In the genomic region with DNA sequence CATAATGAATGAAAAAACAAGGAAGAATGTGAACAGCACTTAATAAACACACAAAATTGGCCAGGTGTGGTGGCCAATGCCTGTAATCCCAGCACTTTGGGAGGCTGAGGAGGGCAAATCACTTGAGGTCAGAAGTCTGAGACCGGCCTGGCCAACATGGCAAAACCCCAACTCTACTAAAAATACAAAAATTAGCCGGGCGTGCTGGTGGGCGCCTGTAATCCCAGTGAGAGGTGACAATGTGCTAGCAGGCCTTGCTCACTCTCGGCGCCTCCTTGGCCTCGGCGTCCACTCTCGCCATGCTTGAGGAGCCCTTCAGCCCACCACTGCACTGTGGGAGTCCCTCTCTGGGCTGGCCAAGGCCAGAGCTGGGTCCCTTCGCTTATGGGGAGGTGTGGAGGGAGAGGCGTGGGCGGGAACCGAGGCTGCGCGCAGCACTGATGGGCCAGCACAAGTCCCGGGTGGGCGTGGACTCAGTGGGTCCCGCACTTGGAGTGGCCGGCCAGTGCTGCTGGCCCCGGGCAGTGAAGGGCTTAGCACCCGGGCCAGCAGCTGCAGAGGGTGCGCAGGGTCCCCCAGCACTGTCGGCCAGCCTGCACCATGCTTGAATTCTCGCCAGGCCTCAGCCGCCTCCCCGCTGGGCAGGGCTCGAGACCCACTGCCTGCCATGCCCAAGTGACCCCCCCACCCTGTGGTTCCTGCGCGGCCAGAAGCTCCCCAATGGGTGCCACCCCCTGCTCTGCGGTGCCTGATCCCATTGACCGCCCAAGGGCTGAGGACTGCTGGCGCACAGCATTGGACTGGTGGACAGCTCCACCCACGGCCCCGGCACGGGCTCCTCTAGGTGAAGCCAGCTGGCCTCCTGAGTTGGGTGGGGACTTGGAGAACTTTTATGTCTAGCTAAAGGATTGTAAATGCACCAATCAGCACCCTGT, we compare ENCODE assay signal across 21 cellular contexts. TPM values are rescaled to one million over a fixed set of nuclear protein-coding genes. Genes with fewer than 3 reads are reported as not detected.
DNase-seq lines count a peak whose midpoint lies in the region; ATAC-seq and TF ChIP-seq lines count a peak whose summit lies in the region.
"Had no signal": no experiment of that assay in that cellular context is flagged by ENCODE, and none has a peak within 500 bp of the region (broad histone marks: within the 10 kb centered on the region; RNA-seq: fewer than 3 reads in every experiment).

No MANE protein-coding gene starts in this region.

- DNase-seq in Right ventricle myocardium inferior (ENCODE audit: missing footprints) (no peak), left cardiac atrium (no peak), chondrocyte (ENCODE audit: low spot score) (peak; percentile 88), osteoblast (ENCODE audit: insufficient read length, low spot score, missing footprints) (peak; percentile 29), aorta (no peak), hepatocyte (ENCODE audit: low spot score) (no peak)
- no peak for DNase-seq in activated CD8-positive, alpha-beta T cell treated with anti-CD3 and anti-CD28 coated beads for 36 hours
- no peak for DNase-seq in activated CD4-positive, alpha-beta T cell treated with anti-CD3 and anti-CD28 coated beads, Interleukin-2, amount 50 U/mL, for 4 hours
- DNase-seq: Caco-2; CD4-positive, CD25-positive, alpha-beta regulatory T cell; CD8-positive, alpha-beta T cell; DMS153; DND-41; HFFc6 had no signal

- H3K36me3 ChIP-seq in osteoblast (ENCODE audit: insufficient read depth, low read length) (no peaks in the 10 kb centered on the region), aorta (ENCODE audit: control insufficient read depth in 1 of 2, insufficient read depth in 2 of 2, low read length in 1 of 2) (no peaks in the 10 kb centered on the region), hepatocyte (replicated peaks; ENCODE audit: insufficient read depth, low read depth) (no peaks in the 10 kb centered on the region)
- H3K36me3 ChIP-seq: BLaER1, HAP-1 had no signal

- H2AFZ ChIP-seq in osteoblast (ENCODE audit: low read length) (no peak overlapping the region), hepatocyte (no peak overlapping the region)
- H2AFZ ChIP-seq: GM23338 had no signal

- no peak overlapping the region for H3K4me3 Mint-ChIP-seq in chondrocyte (ENCODE audit: unreplicated experiment)
- H3K4me3 Mint-ChIP-seq in activated CD8-positive, alpha-beta T cell treated with anti-CD3 and anti-CD28 coated beads for 36 hours: no peak overlapping the region
- H3K4me3 Mint-ChIP-seq: B cell; CD4-positive, CD25-positive, alpha-beta regulatory T cell; CD8-positive, alpha-beta T cell; GM23338; HFFc6 had no signal

- H3K4me3 ChIP-seq in osteoblast (ENCODE audit: insufficient read depth, low read length) (no peak overlapping the region), aorta (ENCODE audit: low read length in 2 of 2) (no peak overlapping the region), hepatocyte (no peak overlapping the region)
- H3K4me3 ChIP-seq: BLaER1, GM12878, GM23338, HAP-1 had no signal

- H3K9me3 Mint-ChIP-seq in chondrocyte (ENCODE audit: low read depth): no peaks in the 10 kb centered on the region
- H3K9me3 Mint-ChIP-seq in activated CD8-positive, alpha-beta T cell treated with anti-CD3 and anti-CD28 coated beads for 36 hours: no peaks in the 10 kb centered on the region
- H3K9me3 Mint-ChIP-seq: CD4-positive, CD25-positive, alpha-beta regulatory T cell; CD8-positive, alpha-beta T cell; HFFc6 had no signal

- ATAC-seq in Right ventricle myocardium inferior: peak; percentile 26
- no peak for ATAC-seq in left cardiac atrium
- peak; percentile 50 for ATAC-seq in aorta (ENCODE audit: low FRiP score)
- ATAC-seq in activated CD8-positive, alpha-beta T cell treated with anti-CD3 and anti-CD28 coated beads for 36 hours: no peak
- ATAC-seq: CD8-positive, alpha-beta T cell; GM12878; GM23338 had no signal

- H3K79me2 ChIP-seq in osteoblast (ENCODE audit: insufficient read depth, low read length) (no peaks in the 10 kb centered on the region), hepatocyte (no peaks in the 10 kb centered on the region)

- no peaks in the 10 kb centered on the region for H3K27me3 Mint-ChIP-seq in chondrocyte (ENCODE audit: low read depth)
- peaks cover 1% of the 10 kb centered on the region for H3K27me3 Mint-ChIP-seq in activated CD8-positive, alpha-beta T cell treated with anti-CD3 and anti-CD28 coated beads for 36 hours
- H3K27me3 Mint-ChIP-seq: CD4-positive, CD25-positive, alpha-beta regulatory T cell had no signal

- H3K27ac Mint-ChIP-seq in chondrocyte (ENCODE audit: unreplicated experiment): no peak overlapping the region
- no peak overlapping the region for H3K27ac Mint-ChIP-seq in activated CD8-positive, alpha-beta T cell treated with anti-CD3 and anti-CD28 coated beads for 36 hours
- H3K27ac Mint-ChIP-seq: B cell; CD4-positive, CD25-positive, alpha-beta regulatory T cell; CD8-positive, alpha-beta T cell; GM23338; HFFc6 had no signal

- H3K27me3 ChIP-seq in osteoblast (ENCODE audit: insufficient read depth, low read length) (no peaks in the 10 kb centered on the region), aorta (ENCODE audit: control insufficient read depth in 1 of 2, insufficient read depth in 2 of 2, low read length in 1 of 2) (no peaks in the 10 kb centered on the region), hepatocyte (no peaks in the 10 kb centered on the region)
- H3K27me3 ChIP-seq: BLaER1 had no signal

- H3K27ac ChIP-seq in osteoblast (ENCODE audit: low read depth, low read length): no peak overlapping the region
- no peak overlapping the region for H3K27ac ChIP-seq in aorta (ENCODE audit: low read depth in 1 of 2, low read length in 2 of 2)
- no peak overlapping the region for H3K27ac ChIP-seq in hepatocyte
- H3K27ac ChIP-seq: 22Rv1, BLaER1, C4-2B had no signal

- no peak for TF ChIP-seq CTCF in chondrocyte (IDR thresholded peaks at IDR 0.05)
- TF ChIP-seq CTCF in osteoblast (IDR thresholded peaks at IDR 0.05; ENCODE audit: extremely low read depth, low read depth, low read length): no peak
- no peak for TF ChIP-seq CTCF in activated CD8-positive, alpha-beta T cell treated with anti-CD3 and anti-CD28 coated beads for 36 hours (IDR thresholded peaks at IDR 0.05)
- TF ChIP-seq CTCF in hepatocyte (IDR thresholded peaks at IDR 0.05; ENCODE audit: poor library complexity): no peak

- H3K9me3 ChIP-seq in osteoblast (ENCODE audit: low read depth, low read length) (no peaks in the 10 kb centered on the region), aorta (ENCODE audit: control insufficient read depth, low read length) (peaks cover 2% of the 10 kb centered on the region), hepatocyte (ENCODE audit: low read depth) (no peaks in the 10 kb centered on the region)
- H3K9me3 ChIP-seq: Caco-2, HAP-1 had no signal

- intact Hi-C loops in Right ventricle myocardium inferior (cut with DNase I): no loop called here
- intact Hi-C loops in left cardiac atrium (cut with DNase I): no loop called here
- intact Hi-C loops in aorta (cut with DNase I): no loop called here
- intact Hi-C loops in activated CD8-positive, alpha-beta T cell treated with anti-CD3 and anti-CD28 coated beads for 36 hours (cut with micrococcal nuclease): no loop called here

- H3K4me1 ChIP-seq in osteoblast (ENCODE audit: insufficient read depth, low read length) (no peaks in the 10 kb centered on the region), aorta (ENCODE audit: control insufficient read depth in 1 of 2, insufficient read depth in 2 of 2, low read length in 2 of 2) (peaks cover 3 to 4% of the 10 kb centered on the region in 2 donors), hepatocyte (ENCODE audit: insufficient read depth) (no peaks in the 10 kb centered on the region)
- H3K4me1 ChIP-seq: BLaER1, Caco-2, HAP-1 had no signal

- POLR2A ChIA-PET in activated CD8-positive, alpha-beta T cell treated with anti-CD3 and anti-CD28 coated beads for 36 hours (lab: Charles Lee): no interaction called here

- H4K20me1 ChIP-seq in osteoblast (ENCODE audit: insufficient read depth, low read length) (no peaks in the 10 kb centered on the region), hepatocyte (ENCODE audit: insufficient read depth, poor library complexity, severe bottlenecking) (no peaks in the 10 kb centered on the region)
- H4K20me1 ChIP-seq: BLaER1 had no signal

- H3K4me1 Mint-ChIP-seq in chondrocyte (ENCODE audit: low read depth): peaks cover 7% of the 10 kb centered on the region
- no peaks in the 10 kb centered on the region for H3K4me1 Mint-ChIP-seq in activated CD8-positive, alpha-beta T cell treated with anti-CD3 and anti-CD28 coated beads for 36 hours (ENCODE audit: low read depth)
- H3K4me1 Mint-ChIP-seq: B cell; CD4-positive, CD25-positive, alpha-beta regulatory T cell had no signal

- no peaks in the 10 kb centered on the region for H3K9me2 ChIP-seq in hepatocyte (replicated peaks; ENCODE audit: insufficient read depth)

- 78 to 84% methylated on average over 31 to 35 of the region's 35 CpGs for WGBS in aorta, 2 donors
- WGBS in hepatocyte (ENCODE audit: low lambda C conversion rate, missing lambda C conversion rate): 97% methylated on average over 35 of the region's 35 CpGs

- no peak overlapping the region for H3K4me2 ChIP-seq in osteoblast (ENCODE audit: insufficient read depth, low read length)
- H3K4me2 ChIP-seq in hepatocyte: no peak overlapping the region
- H3K4me2 ChIP-seq: BLaER1, GM23338 had no signal

- H3K36me3 Mint-ChIP-seq in chondrocyte (ENCODE audit: low read depth): no peaks in the 10 kb centered on the region
- H3K36me3 Mint-ChIP-seq in activated CD8-positive, alpha-beta T cell treated with anti-CD3 and anti-CD28 coated beads for 36 hours (ENCODE audit: low read depth): no peaks in the 10 kb centered on the region
- H3K36me3 Mint-ChIP-seq: CD4-positive, CD25-positive, alpha-beta regulatory T cell; CD8-positive, alpha-beta T cell had no signal

- CTCF ChIA-PET in activated CD8-positive, alpha-beta T cell treated with anti-CD3 and anti-CD28 coated beads for 36 hours (lab: Charles Lee): no interaction called here

RNA-seq across cellular contexts. Expression of gene ATG4C, which starts 30.6 kb away (rescaled TPM):
- total RNA-seq in Right ventricle myocardium inferior (9.4 TPM), left cardiac atrium (10 to 100 TPM in 1 of 2 donors, 1 to 10 TPM in 1; 9.9 to 11.3 TPM), chondrocyte (7.1 to 11.1 TPM (median 8.6 TPM) in 3 replicates), osteoblast (5.8 and 9.4 TPM in 2 replicates), aorta (10 to 100 TPM; 11.0 to 18.4 TPM), hepatocyte (8.3 and 10.6 TPM in 2 replicates)
- polyA plus RNA-seq in aorta (1 to 10 TPM; 5.8 TPM), hepatocyte (6.8 and 7.2 TPM in 2 replicates)
- total RNA-seq in activated CD8-positive, alpha-beta T cell treated with anti-CD3 and anti-CD28 coated beads for 36 hours: 10 to 100 TPM; 13.7 to 15.5 TPM

Comparison
In these comparisons a context has a peak if more than half of its experiments do, and no peak if none do; other contexts are left out.
1. ATAC-seq: peak in Right ventricle myocardium inferior (single experiment) and aorta (single experiment); none in left cardiac atrium (0 of 2) and activated CD8-positive, alpha-beta T cell treated with anti-CD3 and anti-CD28 coated beads for 36 hours (single experiment).
2. DNase-seq: peak in chondrocyte (single experiment) and osteoblast (single experiment); none in Right ventricle myocardium inferior (single experiment), left cardiac atrium (single experiment), aorta (0 of 2), activated CD8-positive, alpha-beta T cell treated with anti-CD3 and anti-CD28 coated beads for 36 hours (single experiment), hepatocyte (single experiment) and activated CD4-positive, alpha-beta T cell treated with anti-CD3 and anti-CD28 coated beads, Interleukin-2, amount 50 U/mL, for 4 hours (0 of 2).